ENCODE assay signal across 10 cellular contexts in the genomic region with DNA sequence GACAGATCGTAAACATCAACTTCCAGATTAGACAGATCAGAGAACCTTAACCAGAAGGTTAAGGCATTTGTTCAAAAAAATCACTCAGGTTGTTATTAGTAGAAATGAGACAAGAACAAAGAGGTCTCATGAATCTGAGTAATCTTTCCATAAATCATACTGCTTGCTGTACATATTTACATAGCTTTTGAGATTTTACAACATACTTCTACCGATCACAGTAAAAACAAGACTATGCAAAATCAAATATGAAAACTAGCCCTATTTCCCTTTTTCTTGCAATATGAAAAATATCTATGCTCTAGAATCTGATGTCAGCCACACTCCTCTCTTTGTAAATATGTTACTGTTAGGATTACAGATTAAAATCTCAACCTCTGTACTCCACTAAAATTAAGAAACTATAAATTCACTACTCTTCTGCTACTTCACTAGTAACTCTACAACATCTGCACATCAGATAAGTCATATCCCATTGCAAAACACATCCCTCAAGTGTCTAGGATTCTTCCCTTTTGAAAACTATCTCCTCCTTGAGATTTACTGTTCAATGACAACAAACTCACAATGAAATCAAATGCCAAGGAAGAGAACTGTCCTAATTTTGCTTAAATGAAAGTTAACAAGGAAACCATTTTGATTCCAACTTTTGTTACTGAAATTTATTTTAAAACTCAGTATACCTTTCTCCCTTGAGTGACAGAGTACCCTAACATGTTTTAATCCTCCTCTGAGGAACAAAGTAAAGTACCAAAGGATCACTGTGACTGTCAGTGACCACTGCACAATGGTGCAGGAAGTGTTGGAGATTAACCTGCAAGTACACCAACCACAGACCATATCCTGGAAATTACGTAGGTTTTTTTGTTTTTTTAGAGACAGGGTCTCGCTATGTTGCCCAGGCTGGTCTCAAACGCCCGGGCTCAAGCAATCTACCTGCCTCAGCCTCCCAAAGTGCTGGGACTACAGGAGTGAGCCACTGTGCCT. TPM values are rescaled to one million over a fixed set of nuclear protein-coding genes. Genes with fewer than 3 reads are reported as not detected.
DNase-seq lines count a peak whose midpoint lies in the region; ATAC-seq, FAIRE-seq and TF ChIP-seq lines count a peak whose summit lies in the region.
"Had no signal": no experiment of that assay in that cellular context is flagged by ENCODE, and none has a peak within 500 bp of the region (broad histone marks: within the 10 kb centered on the region; RNA-seq: fewer than 3 reads in every experiment).

No MANE protein-coding gene starts in this region.

- H3K27ac ChIP-seq in OCI-LY1 (ENCODE audit: low read depth, low read length, poor library complexity, severe bottlenecking) (peak overlapping the region; percentile 72), substantia nigra (ENCODE audit: low read depth, low read length, poor library complexity, severe bottlenecking) (no peak overlapping the region)
- H3K27ac ChIP-seq: SJSA1 had no signal

- H3K9me3 ChIP-seq in OCI-LY1 (ENCODE audit: low read length), result no peaks in the 10 kb centered on the region
- H3K9me3 ChIP-seq: SJSA1 had no signal

- H3K4me1 ChIP-seq in OCI-LY1 (ENCODE audit: insufficient read depth, low read length, severe bottlenecking), result peaks cover 59% of the 10 kb centered on the region

- H3K4me3 Mint-ChIP-seq in natural killer cell treated with Interleukin-12 subunit alpha and Interleukin-12 subunit beta and Interleukin-15 and Interleukin-18, amount 100 ng/mL, for 72 hours, result peak overlapping the region; percentile 83

- H3K79me2 ChIP-seq in OCI-LY1 (ENCODE audit: insufficient read depth, low read length), result peaks cover 83% of the 10 kb centered on the region

- H4K20me1 ChIP-seq in OCI-LY1 (ENCODE audit: insufficient read depth, low read length), result no peaks in the 10 kb centered on the region

- no peaks in the 10 kb centered on the region for H3K9me2 ChIP-seq in OCI-LY1 (ENCODE audit: low read depth, low read length)

- no peaks in the 10 kb centered on the region for H3K27me3 ChIP-seq in OCI-LY1 (ENCODE audit: insufficient read depth, low read length)
- H3K27me3 ChIP-seq: SJSA1 had no signal

- no peak overlapping the region for H2AFZ ChIP-seq in OCI-LY1 (ENCODE audit: low read length)

- peaks cover 21% of the 10 kb centered on the region; the same call in 1 of the 2 replicates for H3K36me3 ChIP-seq in OCI-LY1 (ENCODE audit: insufficient read depth, low read length)

- H3K9ac ChIP-seq in OCI-LY1 (ENCODE audit: low read length), result no peak overlapping the region; the same call in 1 of the 2 replicates

- no peak overlapping the region for H3K4me3 ChIP-seq in OCI-LY1 (ENCODE audit: low read depth, low read length, poor library complexity, severe bottlenecking)
- H3K4me3 ChIP-seq: SJSA1 had no signal

- peaks cover 39 to 43% of the 10 kb centered on the region in 2 donors for H3K4me1 Mint-ChIP-seq in natural killer cell treated with Interleukin-12 subunit alpha and Interleukin-12 subunit beta and Interleukin-15 and Interleukin-18, amount 100 ng/mL, for 72 hours (ENCODE audit: low read depth in 2 of 2)

- peak; percentile 72 to 78 for ATAC-seq in activated CD4-positive, CD25-positive, alpha-beta regulatory T cell treated with anti-CD3 and anti-CD28 coated beads, Interleukin-2, amount 50 U/mL, for 24 hours
- peak; percentile 43 for ATAC-seq in HG02623 (IDR thresholded peaks at IDR 0.05; ENCODE audit: unreplicated experiment)
- peak; percentile 82 to 94 for ATAC-seq in natural killer cell treated with Interleukin-12 subunit alpha and Interleukin-12 subunit beta and Interleukin-15 and Interleukin-18, amount 100 ng/mL, for 72 hours

- FAIRE-seq in D721Med (lab: Jason Lieb, UNC), result no peak
- FAIRE-seq: colon had no signal

- H3K36me3 Mint-ChIP-seq in natural killer cell treated with Interleukin-12 subunit alpha and Interleukin-12 subunit beta and Interleukin-15 and Interleukin-18, amount 100 ng/mL, for 72 hours, result peaks cover 4% of the 10 kb centered on the region

- H3K27me3 Mint-ChIP-seq in natural killer cell treated with Interleukin-12 subunit alpha and Interleukin-12 subunit beta and Interleukin-15 and Interleukin-18, amount 100 ng/mL, for 72 hours, result no peaks in the 10 kb centered on the region

- no peaks in the 10 kb centered on the region for H3F3A ChIP-seq in OCI-LY1 (ENCODE audit: insufficient read depth, low read length)

- peak overlapping the region; percentile 33 for H3K4me2 ChIP-seq in OCI-LY1 (ENCODE audit: low read length)

- no peak for DNase-seq in activated CD4-positive, CD25-positive, alpha-beta regulatory T cell treated with anti-CD3 and anti-CD28 coated beads, Interleukin-2, amount 50 U/mL, for 72 hours
- DNase-seq in natural killer cell treated with Interleukin-12 subunit alpha and Interleukin-12 subunit beta and Interleukin-15 and Interleukin-18, amount 100 ng/mL, for 72 hours (ENCODE audit: low spot score), result no peak
- DNase-seq in GM19240 (ENCODE audit: insufficient read length, low spot score) (no peak), D721Med (ENCODE audit: insufficient read length, low spot score) (no peak), substantia nigra (lab: John Stamatoyannopoulos, UW) (no peak)

- H3K9me3 Mint-ChIP-seq in natural killer cell treated with Interleukin-12 subunit alpha and Interleukin-12 subunit beta and Interleukin-15 and Interleukin-18, amount 100 ng/mL, for 72 hours, result no peaks in the 10 kb centered on the region

- peak overlapping the region; percentile 81 to 88 for H3K27ac Mint-ChIP-seq in natural killer cell treated with Interleukin-12 subunit alpha and Interleukin-12 subunit beta and Interleukin-15 and Interleukin-18, amount 100 ng/mL, for 72 hours

- TF ChIP-seq CTCF in OCI-LY1 (IDR thresholded peaks at IDR 0.05; ENCODE audit: low read length), result no peak
- no peak for TF ChIP-seq CTCF in D721Med (IDR thresholded peaks at IDR 0.05; ENCODE audit: insufficient read depth, missing control alignments)

RNA-seq across cellular contexts. Expression of a gene that starts 12.8 kb away (rescaled TPM):
- total RNA-seq in natural killer cell treated with Interleukin-12 subunit alpha and Interleukin-12 subunit beta and Interleukin-15 and Interleukin-18, amount 100 ng/mL, for 72 hours, result 10 to 100 TPM; 49.6 to 55.9 TPM
